12 cellular contexts compared by ENCODE assay signal in genomic region chr10:33237736-33238624, GRCh38.
DNase-seq lines count a peak whose midpoint lies in the region; ATAC-seq, FAIRE-seq and TF ChIP-seq lines count a peak whose summit lies in the region.
"Had no signal": no experiment of that assay in that cellular context is flagged by ENCODE, and none has a peak within 500 bp of the region (broad histone marks: within the 10 kb centered on the region; RNA-seq: fewer than 3 reads in every experiment).

No MANE protein-coding gene starts in this region.

- H3K79me1 ChIP-seq in mesenchymal stem cell (replicated peaks; ENCODE audit: low read length, poor library complexity, severe bottlenecking), result peaks cover 3% of the 10 kb centered on the region

- H4K91ac ChIP-seq in mesenchymal stem cell (ENCODE audit: low read length), result no peak overlapping the region

- no peaks in the 10 kb centered on the region for H3K27me3 ChIP-seq in bronchial epithelial cell (ENCODE audit: control insufficient read depth, insufficient read depth, low read length)
- no peaks in the 10 kb centered on the region for H3K27me3 ChIP-seq in mesenchymal stem cell (ENCODE audit: control insufficient read depth in 1 of 2, insufficient read depth in 1 of 2, low read length in 2 of 2)
- H3K27me3 ChIP-seq: gastrocnemius medialis had no signal

- peaks cover 13% of the 10 kb centered on the region for H3K27me3 Mint-ChIP-seq in activated T-helper 17 cell treated with anti-CD3 and anti-CD28 coated beads, Interleukin-2, amount 50 U/mL, for 72 hours

- H4K8ac ChIP-seq in mesenchymal stem cell (ENCODE audit: low read length), result peak overlapping the region; percentile 32

- H2BK5ac ChIP-seq in mesenchymal stem cell (ENCODE audit: low read depth, low read length, poor library complexity, severe bottlenecking), result peak overlapping the region; percentile 97

- no peak for FAIRE-seq in bronchial epithelial cell (lab: Jason Lieb, UNC)

- H3K14ac ChIP-seq in mesenchymal stem cell (ENCODE audit: low read length in 2 of 2), result no peak overlapping the region

- no peak overlapping the region for H3K4me3 Mint-ChIP-seq in activated T-helper 17 cell treated with anti-CD3 and anti-CD28 coated beads, Interleukin-2, amount 50 U/mL, for 72 hours
- H3K4me3 Mint-ChIP-seq: neural crest cell had no signal

- H2AFZ ChIP-seq in mesenchymal stem cell (ENCODE audit: low read depth, low read length), result no peak overlapping the region

- no peak overlapping the region for H3K4me3 ChIP-seq in AG10803 (ENCODE audit: low read length)
- no peak overlapping the region for H3K4me3 ChIP-seq in bronchial epithelial cell (ENCODE audit: low read depth, low read length)
- H3K4me3 ChIP-seq in mesenchymal stem cell (ENCODE audit: insufficient read depth in 1 of 2, low read depth in 1 of 2, low read length in 2 of 2), result no peak overlapping the region
- H3K4me3 ChIP-seq: gastrocnemius medialis had no signal

- H3K4me1 Mint-ChIP-seq in activated T-helper 17 cell treated with anti-CD3 and anti-CD28 coated beads, Interleukin-2, amount 50 U/mL, for 72 hours, result no peaks in the 10 kb centered on the region

- peak overlapping the region; percentile 42 for H2BK120ac ChIP-seq in mesenchymal stem cell (ENCODE audit: low read depth, low read length)

- H3K9ac ChIP-seq in mesenchymal stem cell (ENCODE audit: low read length), result peak overlapping the region; percentile 48

- no peak overlapping the region for H3K4me2 ChIP-seq in mesenchymal stem cell (ENCODE audit: low read length, poor library complexity, severe bottlenecking)

- H2BK15ac ChIP-seq in mesenchymal stem cell (ENCODE audit: low read depth, poor library complexity, severe bottlenecking), result no peak overlapping the region

- H3K27ac ChIP-seq in mesenchymal stem cell (ENCODE audit: low read length, poor library complexity, severe bottlenecking), result peak overlapping the region; percentile 99

- no peaks in the 10 kb centered on the region for H3K9me3 Mint-ChIP-seq in activated T-helper 17 cell treated with anti-CD3 and anti-CD28 coated beads, Interleukin-2, amount 50 U/mL, for 72 hours
- H3K9me3 Mint-ChIP-seq: neural crest cell had no signal

- TF ChIP-seq CTCF in AG10803 (conservative IDR thresholded peaks at IDR 0.05; ENCODE audit: low read length), result no peak
- TF ChIP-seq CTCF in bronchial epithelial cell (IDR thresholded peaks at IDR 0.05; ENCODE audit: insufficient read depth, low read length, severe bottlenecking), result no peak

- H3K23ac ChIP-seq in mesenchymal stem cell (ENCODE audit: low read length in 2 of 2), result no peak overlapping the region

- no peak overlapping the region for H3K4ac ChIP-seq in mesenchymal stem cell (ENCODE audit: low read depth in 1 of 2, low read length in 2 of 2)

- peak overlapping the region in 1 of 2 experiments; percentile 60 for H2BK12ac ChIP-seq in mesenchymal stem cell (ENCODE audit: low read length in 2 of 2)

- H3K36me3 ChIP-seq in bronchial epithelial cell (ENCODE audit: control insufficient read depth, insufficient read depth, low read length) (no peaks in the 10 kb centered on the region), mesenchymal stem cell (ENCODE audit: control insufficient read depth in 1 of 2, insufficient read depth in 2 of 2, low read depth in 1 of 2, low read length in 2 of 2) (peaks cover 0 to 80% of the 10 kb centered on the region in 2 experiments)
- H3K36me3 ChIP-seq: gastrocnemius medialis had no signal

- no peak overlapping the region for H3K27ac Mint-ChIP-seq in activated T-helper 17 cell treated with anti-CD3 and anti-CD28 coated beads, Interleukin-2, amount 50 U/mL, for 72 hours

- no peaks in the 10 kb centered on the region for H3K9me3 ChIP-seq in mesenchymal stem cell (ENCODE audit: control insufficient read depth, low read length)
- H3K9me3 ChIP-seq: gastrocnemius medialis had no signal

- no peaks in the 10 kb centered on the region for H3K36me3 Mint-ChIP-seq in activated T-helper 17 cell treated with anti-CD3 and anti-CD28 coated beads, Interleukin-2, amount 50 U/mL, for 72 hours (ENCODE audit: low read depth)

- H3K18ac ChIP-seq in mesenchymal stem cell (ENCODE audit: low read depth in 1 of 2, low read length in 2 of 2), result peak overlapping the region in 1 of 2 experiments; percentile 50

- WGBS in mesenchymal stem cell, result 33% methylated on average over 7 of the region's 8 CpGs

- DNase-seq in AG10803 (ENCODE audit: low read depth), result peak; percentile 98
- peak; percentile 56 for DNase-seq in LoVo (ENCODE audit: low spot score)
- DNase-seq in bronchial epithelial cell (ENCODE audit: low read depth), result peak; percentile 98
- DNase-seq in mesenchymal stem cell, result peak; percentile 94
- DNase-seq in NCI-H82 treated with DMSO at 0.1 percent for 48 hours (lab: John Stamatoyannopoulos, UW; ENCODE audit: unreplicated experiment), result no peak
- DNase-seq: activated naive CD4-positive, alpha-beta T cell; gastrocnemius medialis; NCI-H446 treated with DMSO at 0.1 percent for 48 hours had no signal

- peaks cover 7% of the 10 kb centered on the region for H3K4me1 ChIP-seq in mesenchymal stem cell (ENCODE audit: control insufficient read depth, insufficient read depth, low read depth, low read length)

- no peak for ATAC-seq in activated T-helper 17 cell treated with anti-CD3 and anti-CD28 coated beads, Interleukin-2, amount 50 U/mL, for 72 hours (replicated peaks)
- ATAC-seq in HG03139 (IDR thresholded peaks at IDR 0.05; ENCODE audit: unreplicated experiment) (no peak), HG02840 (IDR thresholded peaks at IDR 0.05; ENCODE audit: low FRiP score, unreplicated experiment) (no peak)

- peak overlapping the region; percentile 98 for H2AK5ac ChIP-seq in mesenchymal stem cell (ENCODE audit: low read length, severe bottlenecking)
